ENCODE assay signal across 20 cellular contexts in the genomic region with DNA sequence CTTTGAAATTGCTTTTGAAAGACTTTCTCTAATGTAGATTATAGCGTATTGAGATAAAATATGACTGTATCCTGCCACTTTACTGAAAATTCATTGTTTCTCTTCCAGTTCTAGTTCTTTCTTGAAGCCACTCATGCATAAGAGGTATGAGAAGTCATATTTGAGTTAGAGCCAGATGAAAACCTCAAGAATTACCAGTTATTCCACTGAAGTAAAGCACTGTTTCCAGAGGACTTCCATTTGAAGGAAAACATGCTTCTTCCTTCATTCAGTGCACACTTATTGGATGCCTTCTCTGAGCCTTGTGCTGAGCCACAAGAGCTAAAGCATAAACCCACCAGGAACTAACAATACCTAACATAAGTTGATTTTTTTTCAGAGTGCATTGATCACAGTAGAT.
"Had no signal": no experiment of that assay in that cellular context is flagged by ENCODE, and none has a peak within 500 bp of the region (broad histone marks: within the 10 kb centered on the region; RNA-seq: fewer than 3 reads in every experiment).

No MANE protein-coding gene starts in this region.

- H3K4me1 Mint-ChIP-seq: activated CD4-positive, alpha-beta T cell treated with anti-CD3 and anti-CD28 coated beads, Interleukin-2, amount 10 ng/mL, durations not matched to agents 7 days and 5 days; activated naive CD8-positive, alpha-beta T cell treated with anti-CD3 and anti-CD28 coated beads, Interleukin-2, amount 50 U/mL, for 24 hours; stimulated activated effector memory CD8-positive, alpha-beta T cell treated with anti-CD3 and anti-CD28 coated beads, Interleukin-12 subunit alpha, Interleukin-12 subunit beta, amount 100 ng/mL, for 72 hours had no signal

- H3K36me3 Mint-ChIP-seq: stimulated activated effector memory CD8-positive, alpha-beta T cell treated with anti-CD3 and anti-CD28 coated beads, Interleukin-12 subunit alpha, Interleukin-12 subunit beta, amount 100 ng/mL, for 72 hours had no signal

- H3K4me1 ChIP-seq: foreskin keratinocyte, right lobe of liver had no signal

- H3K27me3 ChIP-seq: esophagus muscularis mucosa, foreskin keratinocyte, right lobe of liver, thyroid gland had no signal

- H3K4me3 ChIP-seq: esophagus muscularis mucosa, right lobe of liver, thyroid gland had no signal

- H3K27ac ChIP-seq: esophagus muscularis mucosa, foreskin keratinocyte, right lobe of liver had no signal

- H3K27me3 Mint-ChIP-seq: activated CD4-positive, alpha-beta T cell treated with anti-CD3 and anti-CD28 coated beads, Interleukin-2, amount 10 ng/mL, durations not matched to agents 7 days and 5 days; activated naive CD8-positive, alpha-beta T cell treated with anti-CD3 and anti-CD28 coated beads, Interleukin-2, amount 50 U/mL, for 24 hours had no signal

- H3K4me3 Mint-ChIP-seq: activated CD4-positive, alpha-beta T cell treated with anti-CD3 and anti-CD28 coated beads, Interleukin-2, amount 10 ng/mL, durations not matched to agents 7 days and 5 days; activated CD8-positive, alpha-beta T cell treated with anti-CD3 and anti-CD28 coated beads, Interleukin-2, amount 10 ng/mL, durations not matched to agents 7 days and 5 days; activated naive CD4-positive, alpha-beta T cell treated with anti-CD3 and anti-CD28 coated beads for 36 hours; activated naive CD8-positive, alpha-beta T cell treated with anti-CD3 and anti-CD28 coated beads, Interleukin-2, amount 50 U/mL, for 24 hours; activated T-cell treated with anti-CD3 and anti-CD28 coated beads, Interleukin-2, amount 50 U/mL, for 4 hours; stimulated activated effector memory CD8-positive, alpha-beta T cell treated with anti-CD3 and anti-CD28 coated beads, Interleukin-12 subunit alpha, Interleukin-12 subunit beta, amount 100 ng/mL, for 72 hours had no signal

- H3K27ac Mint-ChIP-seq: activated CD4-positive, alpha-beta T cell treated with anti-CD3 and anti-CD28 coated beads, Interleukin-2, amount 10 ng/mL, durations not matched to agents 7 days and 5 days; activated CD8-positive, alpha-beta T cell treated with anti-CD3 and anti-CD28 coated beads, Interleukin-2, amount 10 ng/mL, durations not matched to agents 7 days and 5 days; activated naive CD4-positive, alpha-beta T cell treated with anti-CD3 and anti-CD28 coated beads for 36 hours; activated naive CD8-positive, alpha-beta T cell treated with anti-CD3 and anti-CD28 coated beads, Interleukin-2, amount 50 U/mL, for 24 hours; stimulated activated effector memory CD8-positive, alpha-beta T cell treated with anti-CD3 and anti-CD28 coated beads, Interleukin-12 subunit alpha, Interleukin-12 subunit beta, amount 100 ng/mL, for 72 hours had no signal

- H3K36me3 ChIP-seq: esophagus muscularis mucosa, right lobe of liver, thyroid gland had no signal

- FAIRE-seq: endothelial cell of umbilical vein, keratinocyte had no signal

- DNase-seq: activated CD4-positive, alpha-beta T cell treated with anti-CD3 and anti-CD28 coated beads, Interleukin-2, amount 10 ng/mL, durations not matched to agents 7 days and 5 days; activated CD8-positive, alpha-beta T cell treated with anti-CD3 and anti-CD28 coated beads, Interleukin-2, amount 10 ng/mL, durations not matched to agents 7 days and 5 days; activated naive CD4-positive, alpha-beta T cell treated with anti-CD3 and anti-CD28 coated beads for 36 hours; activated naive CD8-positive, alpha-beta T cell treated with anti-CD3 and anti-CD28 coated beads, Interleukin-2, amount 50 U/mL, for 24 hours; activated T-cell treated with anti-CD3 and anti-CD28 coated beads, Interleukin-2, amount 50 U/mL, for 4 hours; aorta; dermis blood vessel endothelial cell; effector memory CD4-positive, alpha-beta T cell; foreskin keratinocyte; glutamatergic neuron; hippocampal formation; mammary epithelial cell; right lobe of liver; stimulated activated CD4-positive, alpha-beta T cell treated with anti-CD3 and anti-CD28 coated beads, Interleukin-4, amount 100 ng/mL, for 24 hours; thyroid gland had no signal

- H3K9me3 ChIP-seq: esophagus muscularis mucosa, right lobe of liver, thyroid gland had no signal

- ATAC-seq: activated CD8-positive, alpha-beta T cell treated with anti-CD3 and anti-CD28 coated beads, Interleukin-2, amount 10 ng/mL, durations not matched to agents 7 days and 5 days; activated naive CD8-positive, alpha-beta T cell treated with anti-CD3 and anti-CD28 coated beads, Interleukin-2, amount 50 U/mL, for 24 hours; activated T-cell treated with anti-CD3 and anti-CD28 coated beads, Interleukin-2, amount 50 U/mL, for 4 hours; foreskin keratinocyte; left lobe of liver; right lobe of liver; stimulated activated effector memory CD8-positive, alpha-beta T cell treated with anti-CD3 and anti-CD28 coated beads, Interleukin-12 subunit alpha, Interleukin-12 subunit beta, amount 100 ng/mL, for 72 hours had no signal
